In the genomic region with DNA sequence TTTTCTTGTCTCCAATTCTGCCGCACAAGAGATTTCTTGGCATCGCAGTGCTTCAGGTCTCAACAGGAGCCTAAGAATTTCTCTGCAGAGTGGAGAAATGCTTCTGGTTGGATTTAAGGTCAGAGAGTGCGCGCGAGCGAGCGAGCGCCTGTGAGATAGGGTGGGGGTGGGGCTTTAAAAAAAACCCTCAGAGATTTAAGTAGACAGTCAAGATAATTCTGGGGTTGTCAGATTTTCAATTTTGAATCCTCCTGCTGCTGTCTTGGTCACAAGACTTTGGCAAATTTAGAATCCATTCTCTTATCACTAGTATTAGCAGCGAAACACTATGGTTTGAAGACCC, we compare ENCODE assay signal across 8 cellular contexts. TPM values are rescaled to one million over a fixed set of nuclear protein-coding genes. Genes with fewer than 3 reads are reported as not detected.
A peak's percentile ranks its signal among the peaks of the same experiment; 100 is the strongest.
DNase-seq lines count a peak whose midpoint lies in the region; ATAC-seq, FAIRE-seq and TF ChIP-seq lines count a peak whose summit lies in the region.

No MANE protein-coding gene starts in this region.

- peaks cover 4% of the 10 kb centered on the region for H3K79me2 ChIP-seq in GM12878 (ENCODE audit: control insufficient read depth, insufficient read depth, low read length)

- H3K27me3 ChIP-seq in GM12878 (replicated peaks in 1 of 2; ENCODE audit: control insufficient read depth in 2 of 2, insufficient read depth in 2 of 2, low read length in 1 of 2) = no peaks in the 10 kb centered on the region; a peak in 1 of 4 replicates

- no peaks in the 10 kb centered on the region for H3K9me3 ChIP-seq in GM12878 (replicated peaks; ENCODE audit: control insufficient read depth, insufficient read depth, low read length)

- peaks cover 0 to 2% of the 10 kb centered on the region in 2 experiments; a peak in 1 of 4 replicates for H3K36me3 ChIP-seq in GM12878 (ENCODE audit: control insufficient read depth in 2 of 2, insufficient read depth in 2 of 2, low read length in 1 of 2)

- H3K9ac ChIP-seq in GM12878 (ENCODE audit: control insufficient read depth, insufficient read depth, low read length) = peak overlapping the region; percentile 59; the same call in 1 of the 2 replicates

- FAIRE-seq in GM12878 (lab: Jason Lieb, UNC) = no peak

- BruUV-seq in GM12878 (replicated peaks; lab: Mats Ljungman, UMichigan) = no TSS peak

- H3K4me3 ChIP-seq in GM12878 = peak overlapping the region; percentile 90

- no peak for ATAC-seq in GM12878
- no peak for ATAC-seq in stimulated activated effector memory CD8-positive, alpha-beta T cell treated with anti-CD3 and anti-CD28 coated beads, Interleukin-12 subunit alpha, Interleukin-12 subunit beta, amount 100 ng/mL, for 72 hours
- no peak for ATAC-seq in GM19324 (IDR thresholded peaks at IDR 0.05; ENCODE audit: low FRiP score, unreplicated experiment)
- ATAC-seq in HG03135 (IDR thresholded peaks at IDR 0.05; ENCODE audit: unreplicated experiment) = no peak

- no peaks in the 10 kb centered on the region for H3K9me3 Mint-ChIP-seq in IgD-negative memory B cell
- H3K9me3 Mint-ChIP-seq in stimulated activated effector memory CD8-positive, alpha-beta T cell treated with anti-CD3 and anti-CD28 coated beads, Interleukin-12 subunit alpha, Interleukin-12 subunit beta, amount 100 ng/mL, for 72 hours = no peaks in the 10 kb centered on the region

- TF ChIP-seq CTCF in GM12878 (IDR thresholded peaks at IDR 0.05 in 2 of 3, conservative IDR thresholded peaks at IDR 0.05 in 1 of 3; ENCODE audit: control insufficient read depth in 2 of 3, extremely low read depth in 1 of 3, insufficient read depth in 1 of 3, low read depth in 3 of 3, low read length in 3 of 3) = no peak

- SMC1A ChIA-PET in GM12878 (lab: Charles Lee; ENCODE audit: uncharacterized antibody, unreplicated experiment) = interaction anchor here (0.9 to 1.6 kb wide), 6 partner anchors 30 to 146 kb away, joined by 3 to 5 read pairs (median 4); no protein-coding TSS in a partner anchor

- POLR2A ChIA-PET in GM12878 (lab: Charles Lee) = no interaction called here

- RAD21 ChIA-PET in GM12878 (lab: Charles Lee; ENCODE audit: unreplicated experiment) = interaction anchor here (0.6 to 1.7 kb wide), 3 partner anchors 49 to 166 kb away, joined by 3 to 9 read pairs (median 4); a partner anchor contains a TSS

- peaks cover 34 to 47% (median 44%) of the 10 kb centered on the region in 3 donors for H3K4me1 Mint-ChIP-seq in IgD-negative memory B cell
- H3K4me1 Mint-ChIP-seq in stimulated activated effector memory CD8-positive, alpha-beta T cell treated with anti-CD3 and anti-CD28 coated beads, Interleukin-12 subunit alpha, Interleukin-12 subunit beta, amount 100 ng/mL, for 72 hours = peaks cover 56% of the 10 kb centered on the region

- no peaks in the 10 kb centered on the region for H3K36me3 Mint-ChIP-seq in IgD-negative memory B cell
- peaks cover 17% of the 10 kb centered on the region for H3K36me3 Mint-ChIP-seq in stimulated activated effector memory CD8-positive, alpha-beta T cell treated with anti-CD3 and anti-CD28 coated beads, Interleukin-12 subunit alpha, Interleukin-12 subunit beta, amount 100 ng/mL, for 72 hours

- peak overlapping the region; percentile 84 for H2AFZ ChIP-seq in GM12878 (ENCODE audit: control insufficient read depth, low read depth, low read length)

- no peak for TF ChIP-seq EP300 in GM12878 (IDR thresholded peaks at IDR 0.05; ENCODE audit: borderline replicate concordance in 1 of 2, control insufficient read depth in 1 of 2, low read depth in 2 of 2, low read length in 2 of 2)

- CTCF ChIA-PET in GM12878 (lab: Yijun Ruan, JAX) = interaction anchor here (0.6 to 2.5 kb wide), 3 partner anchors 50 to 153 kb away, joined by 3 to 10 read pairs (median 4); a partner anchor contains a TSS

- WGBS in GM12878 (ENCODE audit: insufficient coverage, insufficient replicate concordance, low lambda C conversion rate, missing lambda C conversion rate) = 32% methylated on average over 9 of the region's 9 CpGs

- peak overlapping the region; percentile 91 to 99 (median 98) for H3K4me3 Mint-ChIP-seq in IgD-negative memory B cell
- H3K4me3 Mint-ChIP-seq in stimulated activated effector memory CD8-positive, alpha-beta T cell treated with anti-CD3 and anti-CD28 coated beads, Interleukin-12 subunit alpha, Interleukin-12 subunit beta, amount 100 ng/mL, for 72 hours = peak overlapping the region; percentile 79

- H3K27ac ChIP-seq in GM12878 (ENCODE audit: control insufficient read depth, insufficient read depth) = peak overlapping the region; percentile 3; the same call in 1 of the 2 replicates

- no peak for TF ChIP-seq POLR2A in GM12878 (IDR thresholded peaks at IDR 0.05; ENCODE audit: low read depth, low read length)

- TF ChIP-seq RAD21 in GM12878 (IDR thresholded peaks at IDR 0.05; ENCODE audit: insufficient read depth, low read depth, low read length) = no peak

- no peaks in the 10 kb centered on the region for H3K27me3 Mint-ChIP-seq in IgD-negative memory B cell

- in situ Hi-C loops in GM12878 (cut with MboI) = no loop called here

- intact Hi-C loops in GM12878 (cut with micrococcal nuclease; ENCODE audit: unreplicated experiment) = loop anchor here (2.0 kb wide), 3 partner anchors 30 to 98 kb away; a partner anchor contains a TSS
- intact Hi-C loops in posterior vena cava (cut with DNase I) = no loop called here

- H3K4me2 ChIP-seq in GM12878 (ENCODE audit: control insufficient read depth, insufficient read depth) = peak overlapping the region; percentile 77

- H3K4me1 ChIP-seq in GM12878 (ENCODE audit: control insufficient read depth, insufficient read depth, low read length) = peaks cover 15% of the 10 kb centered on the region

- 0 out of 2 replicates have a peak, but pooled peaks cover 3% of the 10 kb centered on the region for H4K20me1 ChIP-seq in GM12878 (ENCODE audit: control insufficient read depth, insufficient read depth)

- peak overlapping the region in 2 of 3 donors; percentile 71 to 97 for H3K27ac Mint-ChIP-seq in IgD-negative memory B cell
- no peak overlapping the region for H3K27ac Mint-ChIP-seq in stimulated activated effector memory CD8-positive, alpha-beta T cell treated with anti-CD3 and anti-CD28 coated beads, Interleukin-12 subunit alpha, Interleukin-12 subunit beta, amount 100 ng/mL, for 72 hours

- DNase-seq in AG20443 (ENCODE audit: low spot score) (peak; percentile 20), GM12878 (ENCODE audit: low read depth, low spot score) (no peak), iris pigment epithelial cell (ENCODE audit: low read depth) (peak; percentile 41), posterior vena cava (ENCODE audit: low spot score) (no peak)
- no peak for DNase-seq in stimulated activated effector memory CD8-positive, alpha-beta T cell treated with anti-CD3 and anti-CD28 coated beads, Interleukin-12 subunit alpha, Interleukin-12 subunit beta, amount 100 ng/mL, for 72 hours (ENCODE audit: low spot score in 2 of 2)

TF ChIP-seq in GM12878, 131 proteins besides CTCF, POLR2A, EP300 and RAD21:
- TF ChIP-seq RBBP5 (conservative IDR thresholded peaks at IDR 0.05) (no peak), ZNF384 (IDR thresholded peaks at IDR 0.05; ENCODE audit: borderline replicate concordance, low read depth, low read length) (peak; percentile 56), CHD2 (IDR thresholded peaks at IDR 0.05; ENCODE audit: borderline replicate concordance, low read depth, low read length) (0 out of 2 replicates have a peak, but pooled peaks have one; percentile 27), CEBPB (IDR thresholded peaks at IDR 0.05; ENCODE audit: borderline replicate concordance in 1 of 2, low read depth in 2 of 2, low read length in 2 of 2) (no peak), SREBF1 (IDR thresholded peaks at IDR 0.05; ENCODE audit: low read length) (no peak)

RNA-seq across cellular contexts. Expression of a gene that starts 49.7 kb away (rescaled TPM):
- 2.5 TPM for polyA plus RNA-seq in IgD-negative memory B cell
- total RNA-seq in GM12878 (2013; cell fraction: nucleolus; rRNA removed) = 16.5 and 18.0 TPM in 2 replicates
- 1.2 and 1.3 TPM in 2 replicates for total RNA-seq in GM12878 (2014; rRNA removed)
- total RNA-seq in GM12878 (2014; rRNA removed; fragmentation: Illumina TruSeq; extraction: Trizol) = 1.3 TPM in 2 replicates
- total RNA-seq in GM12878 (2021) = 1.7 and 2.3 TPM in 2 replicates
- polyA plus RNA-seq in GM12878 (2011; ENCODE audit: low read depth) = 0.52 TPM
- polyA plus RNA-seq in GM12878 (2011; rRNA removed) = 1.9 and 2.3 TPM in 2 replicates
- 0.72 and 1.1 TPM in 2 replicates for polyA plus RNA-seq in GM12878 (2011; cell fraction: cytosol; rRNA removed)
- 2.3 and 3.1 TPM in 2 replicates for polyA plus RNA-seq in GM12878 (2011; cell fraction: nucleus; rRNA removed)
- polyA plus RNA-seq in GM12878 (2012) = 1.1 and 1.4 TPM in 2 replicates
- polyA plus RNA-seq in GM12878 (2014; fragmentation: Illumina TruSeq; extraction: Trizol) = 1.1 and 1.2 TPM in 2 replicates
- under 1 TPM; 0.50 to 0.53 TPM for polyA plus RNA-seq in GM12878 (2014; fragmentation: Nextera tagmentation; extraction: Ambion mirVana)
- polyA plus RNA-seq in GM12878 (2014; rRNA removed) = 0.90 and 1.4 TPM in 2 replicates
- polyA plus RNA-seq in GM12878 (2016; fragmentation: Nextera tagmentation; extraction: Ambion mirVana) = 1 to 10 TPM in 1 of 2 experiments, under 1 TPM in 1; 0.66 to 1.5 TPM
- 3.1 and 3.2 TPM in 2 replicates for polyA minus RNA-seq in GM12878 (2011; rRNA and poly(A)+ RNA removed)
- 1.6 and 1.9 TPM in 2 replicates for polyA minus RNA-seq in GM12878 (2011; cell fraction: cytosol; rRNA and poly(A)+ RNA removed)
- 3.9 and 8.7 TPM in 2 replicates for polyA minus RNA-seq in GM12878 (2011; cell fraction: nucleus; rRNA and poly(A)+ RNA removed)
- total RNA-seq in posterior vena cava = 1 to 10 TPM; 3.1 to 3.5 TPM

RNA-seq across cellular contexts. Expression of a gene that starts 49.8 kb away (rescaled TPM):
- polyA plus RNA-seq in IgD-negative memory B cell (21.1 TPM), GM12878 (2011; rRNA removed) (40.0 and 55.3 TPM in 2 replicates), GM12878 (2014; fragmentation: Illumina TruSeq; extraction: Trizol) (22.3 and 30.7 TPM in 2 replicates), GM12878 (2014; fragmentation: Nextera tagmentation; extraction: Ambion mirVana) (1 to 10 TPM; 4.8 to 5.8 TPM), GM12878 (2014; rRNA removed) (12.5 and 15.6 TPM in 2 replicates), GM12878 (2016; fragmentation: Nextera tagmentation; extraction: Ambion mirVana) (10 to 100 TPM; 44.9 to 46.8 TPM)
- total RNA-seq in GM12878 (2013; cell fraction: nucleolus; rRNA removed) = 41.9 and 44.3 TPM in 2 replicates
- total RNA-seq in GM12878 (2014; rRNA removed) (7.5 and 11.0 TPM in 2 replicates), GM12878 (2014; rRNA removed; fragmentation: Illumina TruSeq; extraction: Trizol) (12.2 and 12.6 TPM in 2 replicates), GM12878 (2021) (30.7 and 33.7 TPM in 2 replicates), posterior vena cava (10 to 100 TPM; 20.8 to 24.1 TPM)
- 20.5 TPM for polyA plus RNA-seq in GM12878 (2011; ENCODE audit: low read depth)
- 14.4 and 20.5 TPM in 2 replicates for polyA plus RNA-seq in GM12878 (2011; cell fraction: cytosol; rRNA removed)
- 28.2 and 38.1 TPM in 2 replicates for polyA plus RNA-seq in GM12878 (2011; cell fraction: nucleus; rRNA removed)
- 16.0 and 22.5 TPM in 2 replicates for polyA plus RNA-seq in GM12878 (2012)
- 15.9 and 18.6 TPM in 2 replicates for polyA minus RNA-seq in GM12878 (2011; rRNA and poly(A)+ RNA removed)
- polyA minus RNA-seq in GM12878 (2011; cell fraction: cytosol; rRNA and poly(A)+ RNA removed) = 6.9 and 10.7 TPM in 2 replicates
- polyA minus RNA-seq in GM12878 (2011; cell fraction: nucleus; rRNA and poly(A)+ RNA removed) = 9.1 and 14.2 TPM in 2 replicates

Comparison
In these comparisons a context has a peak if more than half of its experiments do, and no peak if none do; other contexts are left out.
1. DNase-seq: peak in AG20443 (single experiment) and iris pigment epithelial cell (single experiment); none in GM12878 (single experiment), stimulated activated effector memory CD8-positive, alpha-beta T cell treated with anti-CD3 and anti-CD28 coated beads, Interleukin-12 subunit alpha, Interleukin-12 subunit beta, amount 100 ng/mL, for 72 hours (0 of 2) and posterior vena cava (single experiment).